27 cellular contexts compared by ENCODE assay signal in genomic region chrX:103124284-103124683, GRCh38.
"Had no signal": no experiment of that assay in that cellular context is flagged by ENCODE, and none has a peak within 500 bp of the region (broad histone marks: within the 10 kb centered on the region; RNA-seq: fewer than 3 reads in every experiment).

No MANE protein-coding gene starts in this region.

- DNase-seq: activated CD4-positive, alpha-beta memory T cell treated with anti-CD3 and anti-CD28 coated beads for 36 hours; activated CD4-positive, alpha-beta T cell treated with anti-CD3 and anti-CD28 coated beads for 36 hours; activated CD4-positive, alpha-beta T cell treated with anti-CD3 and anti-CD28 coated beads, Interleukin-2, amount 10 ng/mL, durations not matched to agents 24 days and 14 days; activated CD4-positive, CD25-positive, alpha-beta regulatory T cell; activated CD4-positive, CD25-positive, alpha-beta regulatory T cell treated with anti-CD3 and anti-CD28 coated beads, Interleukin-2, amount 50 U/mL, for 72 hours; activated CD8-positive, alpha-beta memory T cell treated with anti-CD3 and anti-CD28 coated beads, Interleukin-2, amount 10 ng/mL, durations not matched to agents 7 days and 5 days; activated CD8-positive, alpha-beta memory T cell treated with anti-CD3 and anti-CD28 coated beads, Interleukin-2, amount 50 U/mL, for 4 hours; activated CD8-positive, alpha-beta T cell treated with anti-CD3 and anti-CD28 coated beads, Interleukin-2, amount 10 ng/mL, durations not matched to agents 7 days and 5 days; activated effector memory CD4-positive, alpha-beta T cell treated with anti-CD3 and anti-CD28 coated beads, Interleukin-2, amount 50 U/mL, for 16 hours; activated naive CD4-positive, alpha-beta T cell treated with anti-CD3 and anti-CD28 coated beads for 36 hours; activated naive CD8-positive, alpha-beta T cell treated with anti-CD3 and anti-CD28 coated beads for 36 hours; activated naive CD8-positive, alpha-beta T cell treated with anti-CD3 and anti-CD28 coated beads, Interleukin-2, amount 50 U/mL, for 24 hours; activated T-cell treated with anti-CD3 and anti-CD28 coated beads, Interleukin-2, amount 50 U/mL, for 1 hour; activated T-cell treated with anti-CD3 and anti-CD28 coated beads, Interleukin-2, amount 50 U/mL, for 48 hours; adrenal gland; amygdala; aorta; body of pancreas; caudate nucleus; cerebellar nuclear complex; colonic mucosa; effector CD8-positive, alpha-beta T cell; foreskin fibroblast; head of caudate nucleus; hippocampal formation; T-helper 9 cell had no signal

- ATAC-seq: activated CD4-positive, alpha-beta T cell treated with anti-CD3 and anti-CD28 coated beads for 36 hours; activated CD8-positive, alpha-beta memory T cell treated with anti-CD3 and anti-CD28 coated beads, Interleukin-2, amount 10 ng/mL, durations not matched to agents 7 days and 5 days; activated CD8-positive, alpha-beta T cell treated with anti-CD3 and anti-CD28 coated beads, Interleukin-2, amount 10 ng/mL, durations not matched to agents 7 days and 5 days; activated naive CD8-positive, alpha-beta T cell treated with anti-CD3 and anti-CD28 coated beads, Interleukin-2, amount 50 U/mL, for 24 hours; body of pancreas; esophagus mucosa had no signal
